In genomic region chr20:56392282-56393132, GRCh38 we compare ENCODE assay signal across 8 cellular contexts. TPM values are rescaled to one million over a fixed set of nuclear protein-coding genes. Genes with fewer than 3 reads are reported as not detected.
DNase-seq lines count a peak whose midpoint lies in the region; ATAC-seq and TF ChIP-seq lines count a peak whose summit lies in the region.

CSTF1 (plus strand) TSS chr20:56392645; CDS start chr20:56395553, 2,908 bp downstream.

- TF ChIP-seq CTCF in BE2C (IDR thresholded peaks at IDR 0.05; ENCODE audit: low read depth, low read length), result no peak
- no peak for TF ChIP-seq CTCF in coronary artery (IDR thresholded peaks at IDR 0.05)

- peak within 1 kb of the TSS; percentile 76 to 82 for H3K27ac ChIP-seq in coronary artery

- intact Hi-C loops in activated CD4-positive, alpha-beta T cell treated with anti-CD3 and anti-CD28 coated beads, Interleukin-2, amount 10 ng/mL, durations not matched to agents 24 days and 14 days (cut with micrococcal nuclease), result loop anchor here (1.0 to 10.0 kb wide), 7 partner anchors 20 to 1382 kb away; partner anchors contain the start of genes FAM210B, RAE1 and RTF2
- intact Hi-C loops in left colon (cut with DNase I, micrococcal nuclease), result no loop called here

- ATAC-seq in GM19324 (IDR thresholded peaks at IDR 0.05; ENCODE audit: low FRiP score, unreplicated experiment) (peak; percentile 98), HG03469 (IDR thresholded peaks at IDR 0.05; ENCODE audit: unreplicated experiment) (peak; percentile 91), left colon (peak; percentile 91)

- H3K36me3 ChIP-seq in BE2C, result peaks cover 54% of the 10 kb centered on the region

- H3K9me3 ChIP-seq in BE2C, result no peaks in the 10 kb centered on the region

- peaks cover 45% of the 10 kb centered on the region for H3K36me3 Mint-ChIP-seq in activated CD4-positive, alpha-beta T cell treated with anti-CD3 and anti-CD28 coated beads, Interleukin-2, amount 10 ng/mL, durations not matched to agents 24 days and 14 days (ENCODE audit: low read depth)

- DNase-seq in BE2C (peak; percentile 99), NCI-H526 treated with DMSO at 0.1 percent for 48 hours (lab: John Stamatoyannopoulos, UW) (peak; percentile 97), coronary artery (ENCODE audit: low spot score) (peak; percentile 100), left colon (peak; percentile 98 to 100)
- peak; percentile 100 for DNase-seq in activated CD4-positive, alpha-beta T cell treated with anti-CD3 and anti-CD28 coated beads, Interleukin-2, amount 10 ng/mL, durations not matched to agents 24 days and 14 days
- DNase-seq in stimulated activated CD4-positive, alpha-beta T cell treated with anti-CD3 and anti-CD28 coated beads, Interleukin-2, amount 100 ng/mL, for 24 hours, result peak; percentile 98 to 99

- no peaks in the 10 kb centered on the region for H3K9me3 Mint-ChIP-seq in activated CD4-positive, alpha-beta T cell treated with anti-CD3 and anti-CD28 coated beads, Interleukin-2, amount 10 ng/mL, durations not matched to agents 24 days and 14 days

- peaks cover 4% of the 10 kb centered on the region; the same call in 1 of the 2 replicates for H3K4me1 ChIP-seq in BE2C

- H3K4me3 ChIP-seq in BE2C (ENCODE audit: low read depth, low read length) (peak within 1 kb of the TSS; percentile 99), coronary artery (peak within 1 kb of the TSS; percentile 71)

- no peak within 1 kb of the TSS for H3K27ac Mint-ChIP-seq in activated CD4-positive, alpha-beta T cell treated with anti-CD3 and anti-CD28 coated beads, Interleukin-2, amount 10 ng/mL, durations not matched to agents 24 days and 14 days

- no peak within 1 kb of the TSS for H3K4me3 Mint-ChIP-seq in activated CD4-positive, alpha-beta T cell treated with anti-CD3 and anti-CD28 coated beads, Interleukin-2, amount 10 ng/mL, durations not matched to agents 24 days and 14 days

- peaks cover 44% of the 10 kb centered on the region for H3K4me1 Mint-ChIP-seq in activated CD4-positive, alpha-beta T cell treated with anti-CD3 and anti-CD28 coated beads, Interleukin-2, amount 10 ng/mL, durations not matched to agents 24 days and 14 days

- H3K27me3 Mint-ChIP-seq in activated CD4-positive, alpha-beta T cell treated with anti-CD3 and anti-CD28 coated beads, Interleukin-2, amount 10 ng/mL, durations not matched to agents 24 days and 14 days, result no peaks in the 10 kb centered on the region

- no peaks in the 10 kb centered on the region for H3K27me3 ChIP-seq in BE2C

RNA-seq across cellular contexts. Expression of gene CSTF1, which starts in this region (rescaled TPM):
- polyA plus RNA-seq in BE2C (2012; ENCODE audit: insufficient read depth, insufficient read length, low read depth), result 48.3 TPM
- 52.2 and 52.5 TPM in 2 replicates for total RNA-seq in activated CD4-positive, alpha-beta T cell treated with anti-CD3 and anti-CD28 coated beads, Interleukin-2, amount 10 ng/mL, durations not matched to agents 24 days and 14 days
- total RNA-seq in left colon, result 10 to 100 TPM; 22.9 to 23.1 TPM

Comparison
In these comparisons a context has a peak if more than half of its experiments do, and no peak if none do; other contexts are left out.
1. Peak in every context shown above with its lines: DNase-seq, ATAC-seq, H3K4me3 ChIP-seq and H3K27ac ChIP-seq.